In genomic region chr11:99422581-99423434, GRCh38 we compare ENCODE assay signal across 1 cellular context.
TF ChIP-seq lines count a peak whose summit lies in the region.

No MANE protein-coding gene starts in this region.

TF ChIP-seq in SK-N-SH treated with all-trans-retinoic acid at 6 μM for 48 hours, 23 proteins besides CTCF, POLR2A, EP300 and RAD21 (continued from another document):
- TF ChIP-seq CREB5 (CRISPR knock-in tag; IDR thresholded peaks at IDR 0.05; ENCODE audit: low read depth) (no peak), ZFP3 (CRISPR knock-in tag; IDR thresholded peaks at IDR 0.05) (no peak), CSDC2 (CRISPR knock-in tag; IDR thresholded peaks at IDR 0.05) (no peak), TSHZ2 (CRISPR knock-in tag; IDR thresholded peaks at IDR 0.05) (no peak)
